ENCODE assay signal across 22 cellular contexts in the genomic region with DNA sequence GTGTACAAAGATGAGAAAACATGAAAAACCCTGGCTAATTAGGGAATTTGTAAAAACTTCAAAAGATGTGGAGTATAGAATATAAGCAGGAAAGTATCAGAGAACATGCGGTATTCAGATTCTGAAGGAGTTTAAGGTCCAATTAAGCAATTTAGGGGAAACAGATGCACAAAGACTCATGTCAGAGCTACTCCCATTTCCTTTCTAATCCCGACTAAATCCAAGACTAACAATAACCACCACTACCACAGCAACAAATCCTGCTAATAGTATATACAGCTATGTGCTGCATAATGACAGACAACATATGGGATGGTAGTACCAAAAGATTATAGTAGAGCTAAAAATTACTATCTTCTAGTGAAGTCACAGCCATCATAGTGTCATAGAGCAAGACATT.
"Had no signal": no experiment of that assay in that cellular context is flagged by ENCODE, and none has a peak within 500 bp of the region (broad histone marks: within the 10 kb centered on the region; RNA-seq: fewer than 3 reads in every experiment).

No MANE protein-coding gene starts in this region.

- ATAC-seq: activated CD4-positive, CD25-positive, alpha-beta regulatory T cell treated with anti-CD3 and anti-CD28 coated beads, Interleukin-2, amount 50 U/mL, for 24 hours; activated CD8-positive, alpha-beta memory T cell treated with anti-CD3 and anti-CD28 coated beads, Interleukin-2, amount 10 ng/mL, durations not matched to agents 7 days and 5 days; activated CD8-positive, alpha-beta T cell treated with anti-CD3 and anti-CD28 coated beads for 36 hours; effector memory CD8-positive, alpha-beta T cell; left lobe of liver; naive thymus-derived CD4-positive, alpha-beta T cell had no signal

- H3K27ac ChIP-seq: esophagus squamous epithelium, thoracic aorta, upper lobe of left lung, VCaP had no signal

- H3K4me1 ChIP-seq: upper lobe of left lung had no signal

- H3K36me3 Mint-ChIP-seq: activated CD8-positive, alpha-beta memory T cell treated with anti-CD3 and anti-CD28 coated beads, Interleukin-2, amount 10 ng/mL, durations not matched to agents 7 days and 5 days; activated naive CD4-positive, alpha-beta T cell treated with anti-CD3 and anti-CD28 coated beads, Interleukin-2, amount 50 U/mL, for 24 hours; brain had no signal

- H3K27me3 Mint-ChIP-seq: activated CD4-positive, alpha-beta T cell treated with anti-CD3 and anti-CD28 coated beads, Interleukin-2, amount 10 ng/mL, durations not matched to agents 24 days and 14 days; activated CD8-positive, alpha-beta memory T cell treated with anti-CD3 and anti-CD28 coated beads, Interleukin-2, amount 10 ng/mL, durations not matched to agents 7 days and 5 days; activated CD8-positive, alpha-beta T cell treated with anti-CD3 and anti-CD28 coated beads for 36 hours; activated naive CD4-positive, alpha-beta T cell treated with anti-CD3 and anti-CD28 coated beads, Interleukin-2, amount 50 U/mL, for 24 hours; effector memory CD8-positive, alpha-beta T cell; naive thymus-derived CD4-positive, alpha-beta T cell; progenitor cell of endocrine pancreas had no signal

- H3K4me1 Mint-ChIP-seq: activated CD4-positive, alpha-beta T cell treated with anti-CD3 and anti-CD28 coated beads, Interleukin-2, amount 10 ng/mL, durations not matched to agents 24 days and 14 days; activated CD8-positive, alpha-beta memory T cell treated with anti-CD3 and anti-CD28 coated beads, Interleukin-2, amount 10 ng/mL, durations not matched to agents 7 days and 5 days; activated naive CD4-positive, alpha-beta T cell treated with anti-CD3 and anti-CD28 coated beads, Interleukin-2, amount 50 U/mL, for 24 hours; naive thymus-derived CD4-positive, alpha-beta T cell had no signal

- H3K4me3 ChIP-seq: esophagus squamous epithelium, lung, thoracic aorta, upper lobe of left lung had no signal

- H3K4me3 Mint-ChIP-seq: activated CD4-positive, alpha-beta T cell treated with anti-CD3 and anti-CD28 coated beads, Interleukin-2, amount 10 ng/mL, durations not matched to agents 24 days and 14 days; activated CD8-positive, alpha-beta memory T cell treated with anti-CD3 and anti-CD28 coated beads, Interleukin-2, amount 10 ng/mL, durations not matched to agents 7 days and 5 days; activated CD8-positive, alpha-beta T cell treated with anti-CD3 and anti-CD28 coated beads for 36 hours; activated naive CD4-positive, alpha-beta T cell treated with anti-CD3 and anti-CD28 coated beads, Interleukin-2, amount 50 U/mL, for 24 hours; activated T-helper 1 cell treated with anti-CD3 and anti-CD28 coated beads, Interleukin-12 subunit alpha, Interleukin-12 subunit beta, Interleukin-2, Interleukin-4 antibody, amounts not matched to agents 30 ng/mL and 10 ng/mL and 1 ng/mL, durations not matched to agents 14 hours and 24 hours and 36 hours; brain; effector memory CD8-positive, alpha-beta T cell; naive thymus-derived CD4-positive, alpha-beta T cell had no signal

- H3K9me3 ChIP-seq: esophagus squamous epithelium, thoracic aorta, upper lobe of left lung had no signal

- DNase-seq: activated CD4-positive, alpha-beta T cell treated with anti-CD3 and anti-CD28 coated beads, Interleukin-2, amount 10 ng/mL, durations not matched to agents 24 days and 14 days; activated CD8-positive, alpha-beta memory T cell treated with anti-CD3 and anti-CD28 coated beads, Interleukin-2, amount 10 ng/mL, durations not matched to agents 7 days and 5 days; activated CD8-positive, alpha-beta T cell treated with anti-CD3 and anti-CD28 coated beads for 36 hours; activated gamma-delta T cell; anterior cingulate cortex; central memory CD4-positive, alpha-beta T cell; effector memory CD8-positive, alpha-beta T cell; esophagus squamous epithelium; kidney; naive thymus-derived CD4-positive, alpha-beta T cell; stimulated activated CD4-positive, alpha-beta T cell treated with anti-CD3 and anti-CD28 coated beads, Interleukin-2, amount 100 ng/mL, for 48 hours; stimulated activated naive CD4-positive, alpha-beta T cell; upper lobe of left lung had no signal

- H3K27ac Mint-ChIP-seq: activated CD4-positive, alpha-beta T cell treated with anti-CD3 and anti-CD28 coated beads, Interleukin-2, amount 10 ng/mL, durations not matched to agents 24 days and 14 days; activated CD8-positive, alpha-beta memory T cell treated with anti-CD3 and anti-CD28 coated beads, Interleukin-2, amount 10 ng/mL, durations not matched to agents 7 days and 5 days; activated CD8-positive, alpha-beta T cell treated with anti-CD3 and anti-CD28 coated beads for 36 hours; activated naive CD4-positive, alpha-beta T cell treated with anti-CD3 and anti-CD28 coated beads, Interleukin-2, amount 50 U/mL, for 24 hours; activated T-helper 1 cell treated with anti-CD3 and anti-CD28 coated beads, Interleukin-12 subunit alpha, Interleukin-12 subunit beta, Interleukin-2, Interleukin-4 antibody, amounts not matched to agents 30 ng/mL and 10 ng/mL and 1 ng/mL, durations not matched to agents 14 hours and 24 hours and 36 hours; brain; effector memory CD8-positive, alpha-beta T cell; naive thymus-derived CD4-positive, alpha-beta T cell; progenitor cell of endocrine pancreas had no signal

- H3K36me3 ChIP-seq: esophagus squamous epithelium, thoracic aorta, upper lobe of left lung had no signal

- H3K27me3 ChIP-seq: esophagus squamous epithelium, upper lobe of left lung had no signal

- H3K9me3 Mint-ChIP-seq: activated CD4-positive, alpha-beta T cell treated with anti-CD3 and anti-CD28 coated beads, Interleukin-2, amount 10 ng/mL, durations not matched to agents 24 days and 14 days; activated T-helper 1 cell treated with anti-CD3 and anti-CD28 coated beads, Interleukin-12 subunit alpha, Interleukin-12 subunit beta, Interleukin-2, Interleukin-4 antibody, amounts not matched to agents 30 ng/mL and 10 ng/mL and 1 ng/mL, durations not matched to agents 14 hours and 24 hours and 36 hours had no signal
